Comparison of ENCODE assay signal across 1 cellular context in genomic region chr3:155010416-155010815, GRCh38.
TF ChIP-seq lines count a peak whose summit lies in the region.

No MANE protein-coding gene starts in this region.

TF ChIP-seq in IMR-90, 13 proteins besides CTCF, POLR2A, EP300 and RAD21:
- no peak for TF ChIP-seq MAZ (IDR thresholded peaks at IDR 0.05; ENCODE audit: borderline replicate concordance, low read depth, low read length)
- no peak for TF ChIP-seq USF2 (IDR thresholded peaks at IDR 0.05; ENCODE audit: low read depth, low read length)
- TF ChIP-seq RCOR1 (IDR thresholded peaks at IDR 0.05; ENCODE audit: insufficient replicate concordance, low read length) = no peak
- no peak for TF ChIP-seq BHLHE40 (IDR thresholded peaks at IDR 0.05; ENCODE audit: low read depth, low read length)
- no peak for TF ChIP-seq FOS (IDR thresholded peaks at IDR 0.05; ENCODE audit: low read depth, low read length)
- TF ChIP-seq RFX5 (IDR thresholded peaks at IDR 0.05; ENCODE audit: low read depth, low read length) = no peak
- no peak for TF ChIP-seq CEBPB (IDR thresholded peaks at IDR 0.05; ENCODE audit: low read depth, low read length)
- TF ChIP-seq ELK1 (IDR thresholded peaks at IDR 0.05; ENCODE audit: borderline replicate concordance, low read depth, low read length) = no peak
- TF ChIP-seq SMC3 (IDR thresholded peaks at IDR 0.05; ENCODE audit: low read depth, low read length) = no peak
- TF ChIP-seq NFE2L2 (IDR thresholded peaks at IDR 0.05; ENCODE audit: low read depth, low read length) = no peak
- TF ChIP-seq CHD1 (IDR thresholded peaks at IDR 0.05; ENCODE audit: low read depth, low read length) = no peak
- TF ChIP-seq MAFK (IDR thresholded peaks at IDR 0.05; ENCODE audit: low read depth, low read length) = no peak
- TF ChIP-seq MXI1 (IDR thresholded peaks at IDR 0.05; ENCODE audit: borderline replicate concordance, low read depth, low read length) = no peak
TF ChIP-seq in IMR-90: peak in this region for 0.
